Comparison of ENCODE assay signal across 2 cellular contexts in genomic region chr7:101727184-101727583, GRCh38.
A peak's percentile ranks its signal among the peaks of the same experiment; 100 is the strongest.
TF ChIP-seq lines count a peak whose summit lies in the region.

No MANE protein-coding gene starts in this region.

TF ChIP-seq in WTC11, 78 proteins besides CTCF, POLR2A, EP300 and RAD21:
- TF ChIP-seq ERG (CRISPR knock-in tag; IDR thresholded peaks at IDR 0.05) (no peak), ZNF121 (CRISPR knock-in tag; IDR thresholded peaks at IDR 0.05) (peak; percentile 41; the same call in 1 of the 2 replicates), MXD4 (CRISPR knock-in tag; IDR thresholded peaks at IDR 0.05; ENCODE audit: borderline replicate concordance) (no peak), NFYB (CRISPR knock-in tag; conservative IDR thresholded peaks at IDR 0.05; ENCODE audit: low read depth) (no peak), KAT7 (CRISPR knock-in tag; IDR thresholded peaks at IDR 0.05; ENCODE audit: borderline replicate concordance) (no peak)
- TF ChIP-seq, protein P1, sequence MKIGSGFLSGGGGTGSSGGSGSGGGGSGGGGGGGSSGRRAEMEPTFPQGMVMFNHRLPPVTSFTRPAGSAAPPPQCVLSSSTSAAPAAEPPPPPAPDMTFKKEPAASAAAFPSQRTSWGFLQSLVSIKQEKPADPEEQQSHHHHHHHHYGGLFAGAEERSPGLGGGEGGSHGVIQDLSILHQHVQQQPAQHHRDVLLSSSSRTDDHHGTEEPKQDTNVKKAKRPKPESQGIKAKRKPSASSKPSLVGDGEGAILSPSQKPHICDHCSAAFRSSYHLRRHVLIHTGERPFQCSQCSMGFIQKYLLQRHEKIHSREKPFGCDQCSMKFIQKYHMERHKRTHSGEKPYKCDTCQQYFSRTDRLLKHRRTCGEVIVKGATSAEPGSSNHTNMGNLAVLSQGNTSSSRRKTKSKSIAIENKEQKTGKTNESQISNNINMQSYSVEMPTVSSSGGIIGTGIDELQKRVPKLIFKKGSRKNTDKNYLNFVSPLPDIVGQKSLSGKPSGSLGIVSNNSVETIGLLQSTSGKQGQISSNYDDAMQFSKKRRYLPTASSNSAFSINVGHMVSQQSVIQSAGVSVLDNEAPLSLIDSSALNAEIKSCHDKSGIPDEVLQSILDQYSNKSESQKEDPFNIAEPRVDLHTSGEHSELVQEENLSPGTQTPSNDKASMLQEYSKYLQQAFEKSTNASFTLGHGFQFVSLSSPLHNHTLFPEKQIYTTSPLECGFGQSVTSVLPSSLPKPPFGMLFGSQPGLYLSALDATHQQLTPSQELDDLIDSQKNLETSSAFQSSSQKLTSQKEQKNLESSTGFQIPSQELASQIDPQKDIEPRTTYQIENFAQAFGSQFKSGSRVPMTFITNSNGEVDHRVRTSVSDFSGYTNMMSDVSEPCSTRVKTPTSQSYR (CRISPR knock-in tag; IDR thresholded peaks at IDR 0.05) = no peak
TF ChIP-seq in WTC11: peak in this region for 1.

TF ChIP-seq in H1, 55 proteins besides CTCF, POLR2A, EP300 and RAD21 (continued from another document):
- TF ChIP-seq MAX (IDR thresholded peaks at IDR 0.05) (no peak), SP1 (IDR thresholded peaks at IDR 0.05; ENCODE audit: low read depth, low read length) (no peak), RNF2 (IDR thresholded peaks at IDR 0.05; ENCODE audit: borderline replicate concordance, low read depth, low read length, missing control alignments, poor library complexity, severe bottlenecking) (no peak), BCL11A (IDR thresholded peaks at IDR 0.05; ENCODE audit: low read depth in 2 of 2, low read length in 2 of 2) (no peak), JUND (IDR thresholded peaks at IDR 0.05; ENCODE audit: low read length) (no peak), TAF1 (IDR thresholded peaks at IDR 0.05; ENCODE audit: low read depth, low read length) (no peak), KDM5A (IDR thresholded peaks at IDR 0.05; ENCODE audit: low read length) (no peak), CTBP2 (IDR thresholded peaks at IDR 0.05; ENCODE audit: borderline replicate concordance, insufficient read depth, insufficient read length, low read length) (no peak), SIN3A (conservative IDR thresholded peaks at IDR 0.05 in 1 of 2, IDR thresholded peaks at IDR 0.05 in 1 of 2; ENCODE audit: low read depth in 1 of 2, low read length in 2 of 2) (no peak)
